ENCODE assay signal across 30 cellular contexts in the genomic region with DNA sequence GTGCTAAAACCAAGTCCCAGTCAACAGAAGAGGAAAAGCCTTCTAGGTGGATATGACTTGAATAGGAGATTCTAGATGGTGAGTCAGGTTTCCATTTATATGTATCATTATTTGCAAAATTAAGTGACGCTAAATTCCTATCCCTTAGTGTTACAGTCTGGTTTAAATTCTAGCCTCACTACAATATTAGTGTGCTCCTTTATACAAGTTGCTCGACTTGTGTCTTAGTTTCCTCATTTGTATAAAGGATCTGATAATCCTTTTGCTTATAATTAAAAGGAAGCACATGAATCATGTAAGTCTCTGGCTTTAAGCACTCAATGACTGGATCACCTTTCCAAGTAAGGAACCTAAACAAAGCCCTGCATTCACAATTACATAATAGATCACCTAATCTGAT.
"Had no signal": no experiment of that assay in that cellular context is flagged by ENCODE, and none has a peak within 500 bp of the region (broad histone marks: within the 10 kb centered on the region; RNA-seq: fewer than 3 reads in every experiment).

No MANE protein-coding gene starts in this region.

- ATAC-seq: naive thymus-derived CD4-positive, alpha-beta T cell; natural killer cell; psoas muscle; right cardiac atrium; right lobe of liver; stimulated activated memory B cell treated with anti-CD40 and anti-IgM and Interleukin-4, amounts not matched to agents 10 μg/mL and 1 μg/mL and 100 μg/mL, for 72 hours; stimulated activated naive CD8-positive, alpha-beta T cell treated with anti-CD3 and anti-CD28 coated beads, Interleukin-15, amount 100 ng/mL, for 72 hours; stimulated activated naive CD8-positive, alpha-beta T cell treated with anti-CD3 and anti-CD28 coated beads, Interleukin-15, Interleukin-2, amounts not matched to agents 100 U/mL and 50 U/mL, for 24 hours; upper lobe of right lung had no signal

- DNase-seq: naive thymus-derived CD4-positive, alpha-beta T cell; natural killer cell; occipital lobe; ovary; posterior cingulate gyrus; psoas muscle; retina; right cardiac atrium; right lobe of liver; sigmoid colon; spleen; stimulated activated CD4-positive, alpha-beta T cell treated with anti-CD3 and anti-CD28 coated beads, Interleukin-12 subunit alpha, Interleukin-12 subunit beta, amount 100 ng/mL, for 4 hours; stimulated activated CD4-positive, alpha-beta T cell treated with anti-CD3 and anti-CD28 coated beads, Interleukin-1b, Interleukin-23, amount 100 ng/mL, for 48 hours; stimulated activated CD4-positive, alpha-beta T cell treated with anti-CD3 and anti-CD28 coated beads, Interleukin-4, amount 100 ng/mL, for 1 hour; stimulated activated CD4-positive, alpha-beta T cell treated with anti-CD3 and anti-CD28 coated beads, Interleukin-4, amount 100 ng/mL, for 4 hours; stimulated activated CD8-positive, alpha-beta memory T cell treated with anti-CD3 and anti-CD28 coated beads, Interleukin-4, amount 100 ng/mL, for 48 hours; stimulated activated naive CD4-positive, alpha-beta T cell; stimulated activated naive CD8-positive, alpha-beta T cell treated with anti-CD3 and anti-CD28 coated beads, Interleukin-15, amount 100 ng/mL, for 72 hours; stimulated activated naive CD8-positive, alpha-beta T cell treated with anti-CD3 and anti-CD28 coated beads, Interleukin-15, Interleukin-2, amounts not matched to agents 100 U/mL and 50 U/mL, for 24 hours; substantia nigra; testis; tibial artery; transverse colon; upper lobe of right lung; uterus had no signal

- H3K4me3 ChIP-seq: neural progenitor cell, ovary, psoas muscle, right lobe of liver, sigmoid colon, skin epidermis, smooth muscle cell, spleen, suprapubic skin, testis, tibial artery, transverse colon, upper lobe of right lung, uterus had no signal
